Comparison of ENCODE assay signal across 18 cellular contexts in genomic region chr1:58033311-58033710, GRCh38.
DNase-seq lines count a peak whose midpoint lies in the region; ATAC-seq and TF ChIP-seq lines count a peak whose summit lies in the region.
"Had no signal": no experiment of that assay in that cellular context is flagged by ENCODE, and none has a peak within 500 bp of the region (broad histone marks: within the 10 kb centered on the region; RNA-seq: fewer than 3 reads in every experiment).

No MANE protein-coding gene starts in this region.

- ATAC-seq in WTC11, result no peak
- ATAC-seq in CD4-positive, alpha-beta T cell (ENCODE audit: poor library complexity), result no peak
- no peak for ATAC-seq in GM21515 (IDR thresholded peaks at IDR 0.05; ENCODE audit: unreplicated experiment)
- ATAC-seq: K562 had no signal

- H3K27me3 ChIP-seq in HUES48 (ENCODE audit: control insufficient read depth, insufficient read depth, low read length), result no peaks in the 10 kb centered on the region
- H3K27me3 ChIP-seq in iPS-18a (ENCODE audit: control insufficient read depth, insufficient read depth, low read length), result no peaks in the 10 kb centered on the region
- H3K27me3 ChIP-seq in CD4-positive, alpha-beta T cell (ENCODE audit: control insufficient read depth, insufficient read depth, low read length), result no peaks in the 10 kb centered on the region
- H3K27me3 ChIP-seq in suprapubic skin, result peaks cover 13% of the 10 kb centered on the region
- H3K27me3 ChIP-seq: BE2C had no signal

- H3K27ac ChIP-seq in HUES48 (ENCODE audit: low read depth, low read length) (peak overlapping the region; percentile 85), iPS-18a (ENCODE audit: low read length) (peak overlapping the region; percentile 17), suprapubic skin (no peak overlapping the region)
- H3K27ac ChIP-seq in CD4-positive, alpha-beta T cell (ENCODE audit: low read depth, low read length), result no peak overlapping the region
- H3K27ac ChIP-seq: GM23248 had no signal

- TF ChIP-seq EP300 in suprapubic skin (IDR thresholded peaks at IDR 0.05), result no peak

- CTCF ChIA-PET in WTC11 (lab: Charles Lee), result no interaction called here
- CTCF ChIA-PET in CD4-positive, alpha-beta T cell (lab: Charles Lee), result no interaction called here

- H3K4me1 ChIP-seq in HUES48 (ENCODE audit: control insufficient read depth, insufficient read depth, low read length) (peaks cover 53% of the 10 kb centered on the region), iPS-18a (ENCODE audit: control insufficient read depth, low read depth, low read length) (peaks cover 50% of the 10 kb centered on the region), suprapubic skin (no peaks in the 10 kb centered on the region)
- H3K4me1 ChIP-seq: BE2C had no signal

- peaks cover 79% of the 10 kb centered on the region for H3K4me1 Mint-ChIP-seq in WTC11
- H3K4me1 Mint-ChIP-seq in CD4-positive, alpha-beta T cell (ENCODE audit: low read depth), result no peaks in the 10 kb centered on the region
- H3K4me1 Mint-ChIP-seq: CD4-positive, CD25-positive, alpha-beta regulatory T cell had no signal

- H3K36me3 Mint-ChIP-seq in WTC11, result no peaks in the 10 kb centered on the region
- H3K36me3 Mint-ChIP-seq in CD4-positive, alpha-beta T cell (ENCODE audit: low read depth), result no peaks in the 10 kb centered on the region
- H3K36me3 Mint-ChIP-seq: CD4-positive, CD25-positive, alpha-beta regulatory T cell had no signal

- peak overlapping the region; percentile 87 for H3K27ac Mint-ChIP-seq in WTC11
- no peak overlapping the region for H3K27ac Mint-ChIP-seq in CD4-positive, alpha-beta T cell
- H3K27ac Mint-ChIP-seq: CD4-positive, CD25-positive, alpha-beta regulatory T cell had no signal

- H3K9me3 ChIP-seq in HUES48 (ENCODE audit: control insufficient read depth, insufficient read depth, low read length) (no peaks in the 10 kb centered on the region), iPS-18a (ENCODE audit: control insufficient read depth, low read depth, low read length) (no peaks in the 10 kb centered on the region), suprapubic skin (no peaks in the 10 kb centered on the region)
- no peaks in the 10 kb centered on the region for H3K9me3 ChIP-seq in CD4-positive, alpha-beta T cell (ENCODE audit: control insufficient read depth, low read length)
- H3K9me3 ChIP-seq: BE2C had no signal

- H3K4me3 ChIP-seq in HUES48 (ENCODE audit: low read depth, low read length) (no peak overlapping the region), iPS-18a (ENCODE audit: low read length) (no peak overlapping the region), suprapubic skin (no peak overlapping the region)
- H3K4me3 ChIP-seq: GM23248, K562 had no signal

- intact Hi-C loops in CD4-positive, alpha-beta T cell (cut with DNase I, micrococcal nuclease), result no loop called here

- TF ChIP-seq CTCF in WTC11 (IDR thresholded peaks at IDR 0.05) (no peak), suprapubic skin (IDR thresholded peaks at IDR 0.05) (no peak)
- no peak for TF ChIP-seq CTCF in CD4-positive, alpha-beta T cell (IDR thresholded peaks at IDR 0.05)

- H3K4me3 Mint-ChIP-seq in WTC11, result no peak overlapping the region
- H3K4me3 Mint-ChIP-seq in CD4-positive, alpha-beta T cell, result no peak overlapping the region
- H3K4me3 Mint-ChIP-seq: CD4-positive, CD25-positive, alpha-beta regulatory T cell had no signal

- no peak for TF ChIP-seq POLR2A in suprapubic skin (IDR thresholded peaks at IDR 0.05)

- POLR2A ChIA-PET in WTC11 (lab: Charles Lee), result no interaction called here
- POLR2A ChIA-PET in CD4-positive, alpha-beta T cell (lab: Charles Lee), result no interaction called here

- H3K36me3 ChIP-seq in HUES48 (ENCODE audit: control insufficient read depth, insufficient read depth, low read length), result no peaks in the 10 kb centered on the region
- no peaks in the 10 kb centered on the region for H3K36me3 ChIP-seq in iPS-18a (ENCODE audit: control insufficient read depth, low read depth, low read length)
- no peaks in the 10 kb centered on the region for H3K36me3 ChIP-seq in suprapubic skin
- H3K36me3 ChIP-seq: BE2C had no signal

- no peaks in the 10 kb centered on the region for H3K9me3 Mint-ChIP-seq in WTC11
- H3K9me3 Mint-ChIP-seq in CD4-positive, alpha-beta T cell, result no peaks in the 10 kb centered on the region

- 33% methylated on average over 2 of the region's 2 CpGs for WGBS in suprapubic skin

- no peaks in the 10 kb centered on the region for H3K27me3 Mint-ChIP-seq in WTC11 (ENCODE audit: low read depth)
- H3K27me3 Mint-ChIP-seq in CD4-positive, alpha-beta T cell, result peaks cover 50% of the 10 kb centered on the region
- H3K27me3 Mint-ChIP-seq: CD4-positive, CD25-positive, alpha-beta regulatory T cell had no signal

- H3K9ac ChIP-seq in HUES48 (ENCODE audit: low read depth, low read length) (no peak overlapping the region; the same call in 1 of the 2 replicates), iPS-18a (ENCODE audit: low read length) (no peak overlapping the region)
- H3K9ac ChIP-seq: GM23248 had no signal

- no peak for DNase-seq in WTC11 (ENCODE audit: low spot score)
- no peak for DNase-seq in CD4-positive, alpha-beta T cell
- DNase-seq in suprapubic skin (ENCODE audit: low spot score in 2 of 2), result no peak
- no peak for DNase-seq in GM19240 (ENCODE audit: insufficient read length, low spot score)
- DNase-seq: ACHN; BE2C; C1 segment of cervical spinal cord; CD4-positive, CD25-positive, alpha-beta regulatory T cell; DMS153; DMS79; GDM1; GM23248; H7; IMR-90 had no signal

TF ChIP-seq in WTC11, 78 proteins besides CTCF, POLR2A, EP300 and RAD21:
- TF ChIP-seq NR1H2 (CRISPR knock-in tag; IDR thresholded peaks at IDR 0.05) (no peak), JUN (CRISPR knock-in tag; IDR thresholded peaks at IDR 0.05) (no peak), CREB1 (CRISPR knock-in tag; IDR thresholded peaks at IDR 0.05) (no peak), ZNF512 (CRISPR knock-in tag; IDR thresholded peaks at IDR 0.05; ENCODE audit: borderline replicate concordance) (no peak), NFE2L1 (CRISPR knock-in tag; IDR thresholded peaks at IDR 0.05) (no peak), ATF1 (CRISPR knock-in tag; IDR thresholded peaks at IDR 0.05) (no peak), ATF2 (CRISPR knock-in tag; IDR thresholded peaks at IDR 0.05; ENCODE audit: borderline replicate concordance, low read depth) (no peak), JAZF1 (CRISPR knock-in tag; IDR thresholded peaks at IDR 0.05) (no peak), E2F5 (CRISPR knock-in tag; IDR thresholded peaks at IDR 0.05) (no peak)

Comparison
In these comparisons a context has a peak if more than half of its experiments do, and no peak if none do; other contexts are left out.
1. H3K27ac ChIP-seq: peak in HUES48 (single experiment) and iPS-18a (single experiment); none in CD4-positive, alpha-beta T cell (single experiment) and suprapubic skin (single experiment).